In the genomic region with DNA sequence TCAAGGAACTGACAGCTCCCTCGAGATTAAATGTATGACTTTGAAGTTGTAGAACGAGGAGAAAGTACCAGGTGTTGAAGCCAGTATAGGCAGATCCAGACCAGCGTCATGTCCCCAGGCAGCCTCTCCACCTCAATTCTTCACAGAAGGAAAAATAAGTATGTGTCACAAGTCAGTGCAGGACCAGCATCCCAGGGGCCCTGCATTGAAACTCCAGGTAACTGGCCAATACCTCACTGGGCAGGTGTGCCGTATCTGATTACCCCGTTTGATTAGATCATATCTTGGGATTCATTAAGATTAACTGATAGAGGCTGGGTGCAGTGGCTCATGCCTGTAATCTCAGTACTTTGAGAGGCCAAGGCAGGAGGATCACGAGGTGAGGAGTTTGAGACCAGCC, we compare ENCODE assay signal across 21 cellular contexts.
DNase-seq lines count a peak whose midpoint lies in the region; TF ChIP-seq lines count a peak whose summit lies in the region.
"Had no signal": no experiment of that assay in that cellular context is flagged by ENCODE, and none has a peak within 500 bp of the region (broad histone marks: within the 10 kb centered on the region; RNA-seq: fewer than 3 reads in every experiment).

No MANE protein-coding gene starts in this region.

- H3K27me3 Mint-ChIP-seq in type B pancreatic cell (peaks cover 26% of the 10 kb centered on the region), endothelial cell (ENCODE audit: unreplicated experiment) (peaks cover 2% of the 10 kb centered on the region)
- H3K27me3 Mint-ChIP-seq in activated CD4-positive, alpha-beta T cell treated with anti-CD3 and anti-CD28 coated beads, Interleukin-2, amount 10 ng/mL, durations not matched to agents 7 days and 5 days: peaks cover 3% of the 10 kb centered on the region

- H2AFZ ChIP-seq in trophoblast cell (ENCODE audit: insufficient read depth, low read length, poor library complexity): no peak overlapping the region

- intact Hi-C loops in cardiac septum (cut with DNase I) (no loop called here), left ventricle myocardium inferior (cut with micrococcal nuclease) (no loop called here)

- no peak overlapping the region for H4K91ac ChIP-seq in trophoblast cell (ENCODE audit: low read depth, low read length)

- H3K36me3 ChIP-seq in left ventricle myocardium inferior (no peaks in the 10 kb centered on the region), trophoblast cell (ENCODE audit: control insufficient read depth in 1 of 2, insufficient read depth in 2 of 2, low read length in 2 of 2) (no peaks in the 10 kb centered on the region)
- H3K36me3 ChIP-seq: BLaER1 treated with 17β-estradiol and CSF1 and Interleukin-3, amounts not matched to agents 10 nM and 100 nM had no signal

- H2AK5ac ChIP-seq in trophoblast cell (ENCODE audit: low read length): no peak overlapping the region

- TF ChIP-seq CTCF in left ventricle myocardium inferior (IDR thresholded peaks at IDR 0.05; ENCODE audit: borderline replicate concordance): no peak
- TF ChIP-seq CTCF in coronary artery (IDR thresholded peaks at IDR 0.05): no peak
- TF ChIP-seq CTCF in type B pancreatic cell (conservative IDR thresholded peaks at IDR 0.05): no peak
- TF ChIP-seq CTCF in endothelial cell (IDR thresholded peaks at IDR 0.05; ENCODE audit: unreplicated experiment): no peak

- H3K4me1 ChIP-seq in left ventricle myocardium inferior (no peaks in the 10 kb centered on the region), trophoblast cell (ENCODE audit: control insufficient read depth in 1 of 2, insufficient read depth in 2 of 2, low read length in 2 of 2) (no peaks in the 10 kb centered on the region)
- H3K4me1 ChIP-seq: A549; BLaER1 treated with 17β-estradiol and CSF1 and Interleukin-3, amounts not matched to agents 10 nM and 100 nM; Caco-2 had no signal

- no CpG with 5 or more reads among the region's 6 CpGs for WGBS in trophoblast cell (ENCODE audit: extremely low coverage, insufficient coverage, insufficient read length)

- no peaks in the 10 kb centered on the region for H3K36me3 Mint-ChIP-seq in type B pancreatic cell
- H3K36me3 Mint-ChIP-seq in activated CD4-positive, alpha-beta T cell treated with anti-CD3 and anti-CD28 coated beads, Interleukin-2, amount 10 ng/mL, durations not matched to agents 7 days and 5 days (ENCODE audit: low read depth): no peaks in the 10 kb centered on the region
- H3K36me3 Mint-ChIP-seq in endothelial cell (ENCODE audit: low read depth, unreplicated experiment): no peaks in the 10 kb centered on the region
- H3K36me3 Mint-ChIP-seq: CD8-positive, alpha-beta T cell had no signal

- no peak overlapping the region for H3K4me2 ChIP-seq in trophoblast cell (ENCODE audit: low read length)
- H3K4me2 ChIP-seq: A549; BLaER1 treated with 17β-estradiol and CSF1 and Interleukin-3, amounts not matched to agents 10 nM and 100 nM had no signal

- no peak overlapping the region for H4K8ac ChIP-seq in trophoblast cell (ENCODE audit: low read depth, low read length)

- POLR2A ChIA-PET in activated CD4-positive, alpha-beta T cell treated with anti-CD3 and anti-CD28 coated beads, Interleukin-2, amount 10 ng/mL, durations not matched to agents 7 days and 5 days (lab: Charles Lee): no interaction called here

- H3K27ac Mint-ChIP-seq in type B pancreatic cell: no peak overlapping the region
- H3K27ac Mint-ChIP-seq in activated CD4-positive, alpha-beta T cell treated with anti-CD3 and anti-CD28 coated beads, Interleukin-2, amount 10 ng/mL, durations not matched to agents 7 days and 5 days: no peak overlapping the region
- no peak overlapping the region for H3K27ac Mint-ChIP-seq in endothelial cell (ENCODE audit: unreplicated experiment)
- H3K27ac Mint-ChIP-seq: B cell; CD4-positive, alpha-beta T cell; CD8-positive, alpha-beta T cell had no signal

- H2BK120ac ChIP-seq in trophoblast cell (ENCODE audit: insufficient read depth, low read length, poor library complexity): no peak overlapping the region

- H3K9me3 Mint-ChIP-seq in type B pancreatic cell: no peaks in the 10 kb centered on the region
- no peaks in the 10 kb centered on the region for H3K9me3 Mint-ChIP-seq in activated CD4-positive, alpha-beta T cell treated with anti-CD3 and anti-CD28 coated beads, Interleukin-2, amount 10 ng/mL, durations not matched to agents 7 days and 5 days
- H3K9me3 Mint-ChIP-seq in endothelial cell (ENCODE audit: unreplicated experiment): no peaks in the 10 kb centered on the region
- H3K9me3 Mint-ChIP-seq: CD4-positive, alpha-beta T cell; CD8-positive, alpha-beta T cell had no signal

- no peak overlapping the region for H2BK5ac ChIP-seq in trophoblast cell (ENCODE audit: low read depth, low read length, poor library complexity)

- no peak overlapping the region for H3K4ac ChIP-seq in trophoblast cell (ENCODE audit: low read depth, low read length)

- CTCF ChIA-PET in activated CD4-positive, alpha-beta T cell treated with anti-CD3 and anti-CD28 coated beads, Interleukin-2, amount 10 ng/mL, durations not matched to agents 7 days and 5 days (lab: Charles Lee): interaction anchor here (1.0 kb wide), 1 partner anchor 10 kb away, joined by 3 read pairs; no protein-coding TSS in a partner anchor

- H3K27me3 ChIP-seq in left ventricle myocardium inferior (ENCODE audit: low read depth): peaks cover 89% of the 10 kb centered on the region
- no peaks in the 10 kb centered on the region for H3K27me3 ChIP-seq in trophoblast cell (ENCODE audit: insufficient read depth, low read length)
- H3K27me3 ChIP-seq: BLaER1 treated with 17β-estradiol and CSF1 and Interleukin-3, amounts not matched to agents 10 nM and 100 nM had no signal

- H3K4me1 Mint-ChIP-seq in type B pancreatic cell (ENCODE audit: unreplicated experiment): no peaks in the 10 kb centered on the region
- H3K4me1 Mint-ChIP-seq in activated CD4-positive, alpha-beta T cell treated with anti-CD3 and anti-CD28 coated beads, Interleukin-2, amount 10 ng/mL, durations not matched to agents 7 days and 5 days: no peaks in the 10 kb centered on the region
- no peaks in the 10 kb centered on the region for H3K4me1 Mint-ChIP-seq in endothelial cell (ENCODE audit: unreplicated experiment)
- H3K4me1 Mint-ChIP-seq: B cell had no signal

- H3K9me3 ChIP-seq in left ventricle myocardium inferior (replicated peaks) (no peaks in the 10 kb centered on the region), trophoblast cell (ENCODE audit: insufficient read depth, low read depth, low read length) (no peaks in the 10 kb centered on the region)
- H3K9me3 ChIP-seq: A549; BLaER1 treated with 17β-estradiol and CSF1 and Interleukin-3, amounts not matched to agents 10 nM and 100 nM; Caco-2 had no signal

- DNase-seq in cardiac septum (ENCODE audit: low spot score): peak; percentile 47
- no peak for DNase-seq in left ventricle myocardium inferior
- peak; percentile 35 for DNase-seq in coronary artery (ENCODE audit: low spot score)
- DNase-seq in trophoblast cell: peak; percentile 56 to 76
- peak; percentile 32 for DNase-seq in type B pancreatic cell (ENCODE audit: extremely low spot score, unreplicated experiment)
- DNase-seq in activated CD4-positive, alpha-beta T cell treated with anti-CD3 and anti-CD28 coated beads, Interleukin-2, amount 10 ng/mL, durations not matched to agents 7 days and 5 days: no peak
- no peak for DNase-seq in NCI-H146 (lab: John Stamatoyannopoulos, UW)
- DNase-seq in endothelial cell (ENCODE audit: low spot score): no peak
- DNase-seq: AML-193; Caco-2; Calu3; CD4-positive, alpha-beta T cell; CD8-positive, alpha-beta T cell; DMS 273 treated with DMSO at 0.1 percent for 48 hours; DMS79 treated with DMSO at 0.1 percent for 48 hours; GF-D8 had no signal

- H3K14ac ChIP-seq in trophoblast cell (ENCODE audit: low read length): no peak overlapping the region

- H3K23ac ChIP-seq in trophoblast cell (ENCODE audit: low read length): no peak overlapping the region

- no peak overlapping the region for H2BK12ac ChIP-seq in trophoblast cell (ENCODE audit: low read length)

- H3K9ac ChIP-seq in trophoblast cell (ENCODE audit: low read length): no peak overlapping the region
- H3K9ac ChIP-seq: BLaER1 treated with 17β-estradiol and CSF1 and Interleukin-3, amounts not matched to agents 10 nM and 100 nM had no signal

- H3K18ac ChIP-seq in trophoblast cell (ENCODE audit: low read length): no peak overlapping the region

- H3K4me3 ChIP-seq in left ventricle myocardium inferior: no peak overlapping the region
- no peak overlapping the region for H3K4me3 ChIP-seq in coronary artery
- no peak overlapping the region for H3K4me3 ChIP-seq in trophoblast cell (ENCODE audit: low read depth, low read length)
- H3K4me3 ChIP-seq: A549; BLaER1 treated with 17β-estradiol and CSF1 and Interleukin-3, amounts not matched to agents 10 nM and 100 nM had no signal

- H3K4me3 Mint-ChIP-seq in type B pancreatic cell: no peak overlapping the region
- no peak overlapping the region for H3K4me3 Mint-ChIP-seq in activated CD4-positive, alpha-beta T cell treated with anti-CD3 and anti-CD28 coated beads, Interleukin-2, amount 10 ng/mL, durations not matched to agents 7 days and 5 days
- no peak overlapping the region for H3K4me3 Mint-ChIP-seq in endothelial cell (ENCODE audit: unreplicated experiment)
- H3K4me3 Mint-ChIP-seq: B cell; CD4-positive, alpha-beta T cell; CD8-positive, alpha-beta T cell had no signal

- no peak overlapping the region for H3K27ac ChIP-seq in left ventricle myocardium inferior (replicated peaks)
- H3K27ac ChIP-seq in coronary artery: no peak overlapping the region
- H3K27ac ChIP-seq in trophoblast cell (ENCODE audit: low read depth, low read length): no peak overlapping the region
- H3K27ac ChIP-seq: 22Rv1; A549; BLaER1 treated with 17β-estradiol and CSF1 and Interleukin-3, amounts not matched to agents 10 nM and 100 nM; C4-2B had no signal

- H3K79me1 ChIP-seq in trophoblast cell (ENCODE audit: low read length): no peaks in the 10 kb centered on the region

- no peaks in the 10 kb centered on the region for H3K79me2 ChIP-seq in trophoblast cell (ENCODE audit: control insufficient read depth, insufficient read depth, low read length, poor library complexity)

- H4K12ac ChIP-seq in trophoblast cell (ENCODE audit: low read depth, low read length): no peak overlapping the region

Comparison
In these comparisons a context has a peak if more than half of its experiments do, and no peak if none do; other contexts are left out.
1. DNase-seq: peak in cardiac septum (single experiment), coronary artery (single experiment), trophoblast cell (2 of 2) and type B pancreatic cell (single experiment); none in left ventricle myocardium inferior (single experiment), activated CD4-positive, alpha-beta T cell treated with anti-CD3 and anti-CD28 coated beads, Interleukin-2, amount 10 ng/mL, durations not matched to agents 7 days and 5 days (single experiment), NCI-H146 (single experiment) and endothelial cell (single experiment).